17 cellular contexts compared by ENCODE assay signal in the genomic region with DNA sequence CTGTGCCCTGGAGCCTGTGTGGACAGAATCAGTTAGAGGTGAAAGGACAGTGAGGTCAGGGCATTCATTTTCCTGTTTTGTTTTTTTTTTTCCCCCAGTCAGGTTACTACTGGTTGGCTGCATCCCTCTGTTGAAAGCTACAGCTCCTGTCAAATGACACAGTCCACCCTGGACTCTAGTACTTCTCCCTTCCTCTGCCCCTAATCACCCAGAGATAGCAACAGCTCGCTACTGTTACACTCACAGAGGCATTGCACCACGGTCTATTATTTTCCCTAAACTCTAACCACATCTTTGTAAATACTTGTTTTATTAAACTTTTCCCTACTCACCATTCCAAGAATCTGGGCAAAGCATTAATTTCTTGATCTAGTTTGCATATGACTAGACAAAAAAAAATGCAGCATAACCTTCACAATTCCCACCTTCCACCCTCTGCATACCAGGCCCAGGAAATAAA.
DNase-seq lines count a peak whose midpoint lies in the region; ATAC-seq, FAIRE-seq and TF ChIP-seq lines count a peak whose summit lies in the region.
"Had no signal": no experiment of that assay in that cellular context is flagged by ENCODE, and none has a peak within 500 bp of the region (broad histone marks: within the 10 kb centered on the region; RNA-seq: fewer than 3 reads in every experiment).

No MANE protein-coding gene starts in this region.

- peak; percentile 61 for ATAC-seq in sciatic nerve
- no peak for ATAC-seq in GM19397 (IDR thresholded peaks at IDR 0.05; ENCODE audit: unreplicated experiment)
- no peak for ATAC-seq in HG03095 (IDR thresholded peaks at IDR 0.05; ENCODE audit: unreplicated experiment)
- ATAC-seq in pancreas = no peak
- ATAC-seq: activated T-helper 17 cell treated with anti-CD3 and anti-CD28 coated beads, Interleukin-2, amount 50 U/mL, for 72 hours; natural killer cell treated with Interleukin-12 subunit alpha and Interleukin-12 subunit beta and Interleukin-15 and Interleukin-18, amount 100 ng/mL, for 72 hours; stimulated activated naive B cell treated with anti-CD40 and anti-IgM and Interleukin-4, amounts not matched to agents 10 μg/mL and 1 μg/mL and 100 μg/mL, for 72 hours had no signal

- H3K27me3 ChIP-seq in left ventricle myocardium inferior (ENCODE audit: low read depth) (no peaks in the 10 kb centered on the region), pancreas (no peaks in the 10 kb centered on the region)
- H3K27me3 ChIP-seq: uterus had no signal

- H3K9me3 ChIP-seq in left ventricle myocardium inferior (replicated peaks) (no peaks in the 10 kb centered on the region), pancreas (no peaks in the 10 kb centered on the region)
- H3K9me3 ChIP-seq: HAP-1, uterus had no signal

- no peaks in the 10 kb centered on the region for H3K36me3 ChIP-seq in left ventricle myocardium inferior
- H3K36me3 ChIP-seq in pancreas = no peaks in the 10 kb centered on the region
- H3K36me3 ChIP-seq: HAP-1, uterus had no signal

- TF ChIP-seq CTCF in astrocyte of the spinal cord (IDR thresholded peaks at IDR 0.05; ENCODE audit: low read depth, low read length) (no peak), left ventricle myocardium inferior (IDR thresholded peaks at IDR 0.05; ENCODE audit: borderline replicate concordance) (no peak), pancreas (IDR thresholded peaks at IDR 0.05) (no peak)

- H3K4me3 ChIP-seq in astrocyte of the spinal cord (ENCODE audit: low read depth, low read length) (no peak overlapping the region), left ventricle myocardium inferior (no peak overlapping the region), pancreas (no peak overlapping the region)
- H3K4me3 ChIP-seq: HAP-1, uterus had no signal

- DNase-seq in GM04504 (ENCODE audit: low read depth) (peak; percentile 51), astrocyte of the spinal cord (ENCODE audit: low read depth, low spot score) (peak; percentile 55), left ventricle myocardium inferior (no peak), sciatic nerve (ENCODE audit: low spot score) (no peak), pancreas (no peak)
- DNase-seq: activated CD4-positive, alpha-beta T cell treated with anti-CD3 and anti-CD28 coated beads, Interleukin-2, amount 50 U/mL, for 4 hours; amygdala; NCI-H2029 treated with DMSO at 0.1 percent for 48 hours; NK-92 treated with Interleukin-12 subunit alpha and Interleukin-12 subunit beta, amount 100 ng/mL, for 24 hours; stimulated activated naive B cell treated with anti-CD40 and anti-IgM and Interleukin-4, amounts not matched to agents 10 μg/mL and 1 μg/mL and 100 μg/mL, for 72 hours; T-helper 9 cell; uterus had no signal

- 80 to 90% methylated on average over 2 of the region's 2 CpGs for WGBS in pancreas, 2 donors

- H3K4me1 ChIP-seq in left ventricle myocardium inferior (peaks cover 19% of the 10 kb centered on the region), pancreas (peaks cover 0 to 5% (median 0%) of the 10 kb centered on the region in 3 donors)
- H3K4me1 ChIP-seq: HAP-1, uterus had no signal

- in situ Hi-C loops in astrocyte of the spinal cord (cut with HindIII; ENCODE audit: low sequenced_read_pairs) = no loop called here

- intact Hi-C loops in left ventricle myocardium inferior (cut with micrococcal nuclease) (no loop called here), sciatic nerve (cut with DNase I) (no loop called here), pancreas (cut with DNase I) (no loop called here)

- peak overlapping the region; percentile 79 for H3K27ac ChIP-seq in left ventricle myocardium inferior (replicated peaks)
- no peak overlapping the region for H3K27ac ChIP-seq in pancreas
- H3K27ac ChIP-seq: uterus had no signal

- no peak for FAIRE-seq in pancreas (lab: Jason Lieb, UNC)

Comparison
In these comparisons a context has a peak if more than half of its experiments do, and no peak if none do; other contexts are left out.
1. DNase-seq: peak in GM04504 (single experiment) and astrocyte of the spinal cord (single experiment); none in left ventricle myocardium inferior (single experiment), sciatic nerve (single experiment) and pancreas (0 of 6).